8 cellular contexts compared by ENCODE assay signal in genomic region chr14:104826197-104826857, GRCh38. TPM values are rescaled to one million over a fixed set of nuclear protein-coding genes. Genes with fewer than 3 reads are reported as not detected.
DNase-seq lines count a peak whose midpoint lies in the region; ATAC-seq and TF ChIP-seq lines count a peak whose summit lies in the region.

No MANE protein-coding gene starts in this region.

- no peak overlapping the region for H2BK12ac ChIP-seq in H9 (ENCODE audit: insufficient read length, low read depth, low read length)

- H4K5ac ChIP-seq in H9 (ENCODE audit: insufficient read length, low read depth, low read length), result no peak overlapping the region

- TF ChIP-seq CTCF in DND-41 (IDR thresholded peaks at IDR 0.05; ENCODE audit: borderline replicate concordance, extremely low read depth, low read length, poor library complexity, severe bottlenecking), result peak; percentile 56
- TF ChIP-seq CTCF in H9 (conservative IDR thresholded peaks at IDR 0.05), result peak; percentile 87
- TF ChIP-seq CTCF in prostate gland (IDR thresholded peaks at IDR 0.05), result peak; percentile 73 to 92 (median 86)

- H3K4me3 ChIP-seq in DND-41 (ENCODE audit: low read depth in 1 of 2, low read length in 2 of 2) (peak overlapping the region in 1 of 2 experiments; percentile 51; a peak in 2 of 4 replicates), adipocyte (ENCODE audit: low read length) (peak overlapping the region; percentile 83), prostate gland (peak overlapping the region; percentile 46 to 49), urinary bladder (ENCODE audit: low read depth, low read length) (peak overlapping the region; percentile 42)

- CTCF ChIA-PET in T-cell (lab: Charles Lee), result interaction anchor here (0.6 to 2.6 kb wide), 11 partner anchors 16 to 139 kb away, joined by 3 to 11 read pairs (median 3); partner anchors contain the start of gene SIVA1 (in 1 of the 2)

- no peak overlapping the region for H2BK20ac ChIP-seq in H9 (ENCODE audit: low read depth, low read length, poor library complexity, severe bottlenecking)

- peak; percentile 84 for DNase-seq in DND-41
- DNase-seq in H9, result peak; percentile 92
- peak; percentile 62 for DNase-seq in NCI-H1092 (lab: John Stamatoyannopoulos, UW)
- DNase-seq in T-cell, result peak; percentile 77 to 98 (median 90)
- DNase-seq in adipocyte (ENCODE audit: low read depth), result peak; percentile 96
- DNase-seq in left ventricle myocardium superior, result peak; percentile 96
- DNase-seq in prostate gland (ENCODE audit: low spot score), result peak; percentile 88

- peaks cover 0 to 6% (median 5%) of the 10 kb centered on the region in 3 experiments; a peak in 5 of 7 replicates for H3K36me3 Mint-ChIP-seq in H9 (ENCODE audit: insufficient read depth in 1 of 3, low read depth in 3 of 3)
- H3K36me3 Mint-ChIP-seq in T-cell, result no peaks in the 10 kb centered on the region

- H3K4me1 ChIP-seq in DND-41 (ENCODE audit: insufficient read depth, low read length), result peaks cover 8% of the 10 kb centered on the region
- no peaks in the 10 kb centered on the region for H3K4me1 ChIP-seq in H9 (ENCODE audit: insufficient read depth, low read length)
- H3K4me1 ChIP-seq in adipocyte (ENCODE audit: control insufficient read depth, insufficient read depth, low read length), result peaks cover 14% of the 10 kb centered on the region
- no peaks in the 10 kb centered on the region for H3K4me1 ChIP-seq in prostate gland (replicated peaks)
- H3K4me1 ChIP-seq in urinary bladder (ENCODE audit: insufficient read depth), result no peaks in the 10 kb centered on the region

- H3K9me3 Mint-ChIP-seq in H9, result peaks cover 10 to 12% of the 10 kb centered on the region in 2 experiments
- H3K9me3 Mint-ChIP-seq in T-cell, result peaks cover 0 to 7% (median 0%) of the 10 kb centered on the region in 3 donors

- H3K23ac ChIP-seq in H9 (ENCODE audit: insufficient read length, low read depth, low read length), result no peak overlapping the region

- H3K9me3 ChIP-seq in DND-41 (ENCODE audit: insufficient read depth, low read length, severe bottlenecking) (no peaks in the 10 kb centered on the region), H9 (ENCODE audit: control insufficient read depth, low read depth, low read length) (no peaks in the 10 kb centered on the region), adipocyte (ENCODE audit: control insufficient read depth, low read length) (no peaks in the 10 kb centered on the region), prostate gland (no peaks in the 10 kb centered on the region)

- TF ChIP-seq POLR2A in prostate gland (IDR thresholded peaks at IDR 0.05), result no peak

- no peaks in the 10 kb centered on the region for H3K27me3 ChIP-seq in DND-41 (ENCODE audit: insufficient read depth, low read length, poor library complexity)
- peaks cover 8% of the 10 kb centered on the region; the same call in 1 of the 2 replicates for H3K27me3 ChIP-seq in H9 (ENCODE audit: insufficient read depth, low read length)
- H3K27me3 ChIP-seq in adipocyte (replicated peaks; ENCODE audit: control insufficient read depth, insufficient read depth, low read length), result peaks cover 6% of the 10 kb centered on the region
- H3K27me3 ChIP-seq in prostate gland (replicated peaks; ENCODE audit: insufficient read depth), result no peaks in the 10 kb centered on the region

- POLR2A ChIA-PET in T-cell (lab: Charles Lee), result no interaction called here

- no peaks in the 10 kb centered on the region for H3K79me1 ChIP-seq in H9 (ENCODE audit: insufficient read depth, low read depth, low read length, poor library complexity, severe bottlenecking)

- peak overlapping the region; percentile 69 for H2AFZ ChIP-seq in DND-41 (ENCODE audit: low read depth, low read length)
- no peak overlapping the region for H2AFZ ChIP-seq in H9 (ENCODE audit: low read length)

- H3K4ac ChIP-seq in H9 (ENCODE audit: low read depth, low read length), result no peak overlapping the region

- peaks cover 15% of the 10 kb centered on the region for H3K23me2 ChIP-seq in H9 (ENCODE audit: insufficient read length, low read depth, low read length, poor library complexity, severe bottlenecking)

- H3K27me3 Mint-ChIP-seq in H9 (ENCODE audit: low read depth) (peaks cover 42% of the 10 kb centered on the region), T-cell (peaks cover 0 to 15% of the 10 kb centered on the region in 2 donors)

- no peak overlapping the region for H4K8ac ChIP-seq in H9 (replicated peaks; ENCODE audit: insufficient read length, low read depth, low read length)

- H3K27ac ChIP-seq in DND-41 (ENCODE audit: low read length) (no peak overlapping the region), H9 (ENCODE audit: insufficient read length, low read depth, low read length) (no peak overlapping the region), prostate gland (peak overlapping the region; percentile 42 to 57), urinary bladder (ENCODE audit: low read depth) (no peak overlapping the region)

- H3K27ac Mint-ChIP-seq in H9 (no peak overlapping the region; a peak in 1 of 7 replicates), T-cell (no peak overlapping the region)

- no peak overlapping the region for H3K14ac ChIP-seq in H9 (ENCODE audit: insufficient read depth, low read length)

- H2AK5ac ChIP-seq in H9 (ENCODE audit: insufficient read length, low read length), result no peak overlapping the region

- no CpG with 5 or more reads among the region's 54 CpGs for WGBS in H9 (ENCODE audit: extremely low coverage, insufficient read length, low lambda C conversion rate)
- under 1% methylated on average over 31 of the region's 54 CpGs for WGBS in prostate gland
- WGBS in urinary bladder, result under 1% methylated on average over 52 of the region's 54 CpGs

- H3K56ac ChIP-seq in H9 (ENCODE audit: insufficient read length, low read depth, low read length), result no peak overlapping the region

- H2BK120ac ChIP-seq in H9 (ENCODE audit: low read depth, low read length, poor library complexity, severe bottlenecking), result no peak overlapping the region

- H3K4me2 ChIP-seq in DND-41 (ENCODE audit: insufficient read depth, low read length), result peak overlapping the region; percentile 71
- H3K4me2 ChIP-seq in H9 (ENCODE audit: insufficient read depth, insufficient read length, low read length), result peak overlapping the region; percentile 58

- H2BK5ac ChIP-seq in H9 (ENCODE audit: insufficient read length, low read length), result no peak overlapping the region

- H3K9ac ChIP-seq in DND-41 (ENCODE audit: low read depth, low read length) (peak overlapping the region; percentile 44), H9 (ENCODE audit: extremely low read depth, insufficient read length, low read length) (no peak overlapping the region), adipocyte (ENCODE audit: low read length) (peak overlapping the region; percentile 79)

- intact Hi-C loops in left ventricle myocardium superior (cut with micrococcal nuclease) (loop anchor here (10.0 kb wide), 1 partner anchor 62 kb away; no protein-coding TSS in a partner anchor), prostate gland (cut with DNase I) (loop anchor here (2.0 kb wide), 1 partner anchor 58 kb away; no protein-coding TSS in a partner anchor)

- peaks cover 9 to 14% of the 10 kb centered on the region in 2 experiments; a peak in 3 of 4 replicates for H3K4me1 Mint-ChIP-seq in H9
- peaks cover 20 to 27% (median 25%) of the 10 kb centered on the region in 3 donors for H3K4me1 Mint-ChIP-seq in T-cell

- H4K91ac ChIP-seq in H9 (ENCODE audit: insufficient read length, low read depth, low read length), result no peak overlapping the region

- H3K36me3 ChIP-seq in DND-41 (ENCODE audit: insufficient read depth, low read length) (no peaks in the 10 kb centered on the region), adipocyte (ENCODE audit: control insufficient read depth, insufficient read depth, low read length, severe bottlenecking) (no peaks in the 10 kb centered on the region), prostate gland (no peaks in the 10 kb centered on the region), urinary bladder (ENCODE audit: insufficient read depth) (no peaks in the 10 kb centered on the region)

- peak; percentile 89 for ATAC-seq in DND-41 (ENCODE audit: insufficient read depth, low read depth)
- ATAC-seq in T-cell (replicated peaks in 1 of 4), result peak; percentile 90 to 95 (median 94)
- ATAC-seq in left ventricle myocardium superior, result peak; percentile 92

- no peak overlapping the region for H3T11ph ChIP-seq in H9 (ENCODE audit: low read length)

- H3K4me3 Mint-ChIP-seq in H9 (peak overlapping the region; percentile 67 to 93), T-cell (peak overlapping the region; percentile 79 to 94 (median 83))

- no peak overlapping the region for H3K18ac ChIP-seq in H9 (ENCODE audit: insufficient read length, low read depth, low read length)

- H2BK15ac ChIP-seq in H9 (ENCODE audit: low read depth, low read length), result no peak overlapping the region

- H4K20me1 ChIP-seq in DND-41 (ENCODE audit: insufficient read depth, low read length) (no peaks in the 10 kb centered on the region), H9 (ENCODE audit: control insufficient read depth, insufficient read depth, insufficient read length) (no peaks in the 10 kb centered on the region)

- H3K79me2 ChIP-seq in DND-41 (ENCODE audit: insufficient read depth, low read length), result no peaks in the 10 kb centered on the region
- H3K79me2 ChIP-seq in H9 (ENCODE audit: insufficient read depth, low read length), result no peaks in the 10 kb centered on the region

RNA-seq across cellular contexts. Expression of gene ZBTB42, which starts 25.4 kb away (rescaled TPM):
- total RNA-seq in H9 (2021) (5.9 and 6.1 TPM in 2 replicates), T-cell (10 to 100 TPM in 1 of 5 donors, 1 to 10 TPM in 4; 3.5 to 10.5 (median 9.4) TPM), left ventricle myocardium superior (5.3 TPM), prostate gland (10 to 100 TPM; 28.4 to 40.9 TPM), urinary bladder (3.5 TPM)
- polyA plus RNA-seq in urinary bladder, result 6.3 TPM

RNA-seq across cellular contexts. Expression of gene AKT1, which starts 30.8 kb away (rescaled TPM):
- 95.1 and 101 TPM in 2 replicates for total RNA-seq in H9 (2021)
- 100 to 1,000 TPM in 2 of 5 donors, 10 to 100 TPM in 3; 68.4 to 113 (median 99.7) TPM for total RNA-seq in T-cell
- 142 TPM for total RNA-seq in left ventricle myocardium superior
- total RNA-seq in prostate gland, result 100 to 1,000 TPM; 154 to 200 TPM
- 70.3 TPM for total RNA-seq in urinary bladder
- 162 TPM for polyA plus RNA-seq in urinary bladder

RNA-seq across cellular contexts. Expression of gene CEP170B, which starts 38.7 kb away (rescaled TPM):
- total RNA-seq in H9 (2021), result 28.5 and 28.8 TPM in 2 replicates
- total RNA-seq in T-cell, result 10 to 100 TPM in 1 of 5 donors, 1 to 10 TPM in 4; 2.8 to 11.2 (median 6.9) TPM
- 10.7 TPM for total RNA-seq in left ventricle myocardium superior
- total RNA-seq in prostate gland, result 10 to 100 TPM; 29.1 to 81.2 TPM
- total RNA-seq in urinary bladder, result 4.9 TPM
- polyA plus RNA-seq in urinary bladder, result 19.2 TPM

Comparison
In these comparisons a context has a peak if more than half of its experiments do, and no peak if none do; other contexts are left out.
1. H3K27ac ChIP-seq: peak in prostate gland (2 of 2); none in DND-41 (single experiment), H9 (single experiment) and urinary bladder (single experiment).
2. Peak in every context shown above with its lines, with median percentiles within 50 percentile points of each other: ATAC-seq, DNase-seq and CTCF ChIP-seq.